ENCODE assay signal across 9 cellular contexts in genomic region chr3:46909535-46910161, GRCh38. TPM values are rescaled to one million over a fixed set of nuclear protein-coding genes. Genes with fewer than 3 reads are reported as not detected.
DNase-seq lines count a peak whose midpoint lies in the region; ATAC-seq and TF ChIP-seq lines count a peak whose summit lies in the region.
"Had no signal": no experiment of that assay in that cellular context is flagged by ENCODE, and none has a peak within 500 bp of the region (broad histone marks: within the 10 kb centered on the region; RNA-seq: fewer than 3 reads in every experiment).

No MANE protein-coding gene starts in this region.

- WGBS in endodermal cell (ENCODE audit: insufficient coverage in 1 of 2, insufficient read length in 1 of 2), 2 experiments, result 16 to 36% methylated on average over 11 to 18 of the region's 18 CpGs

- no peaks in the 10 kb centered on the region for H3K9me3 ChIP-seq in endodermal cell (ENCODE audit: control insufficient read depth, low read length)

- no peaks in the 10 kb centered on the region for H3K36me3 ChIP-seq in endodermal cell (ENCODE audit: control insufficient read depth, insufficient read depth, low read length)

- DNase-seq in EH (ENCODE audit: low read depth), result peak; percentile 86
- peak; percentile 84 for DNase-seq in NOMO-1 treated with DMSO at 0.1 percent for 48 hours (lab: John Stamatoyannopoulos, UW; ENCODE audit: unreplicated experiment)
- peak; percentile 58 to 64 for DNase-seq in activated CD8-positive, alpha-beta memory T cell treated with anti-CD3 and anti-CD28 coated beads for 4 hours (ENCODE audit: low read depth in 2 of 2)
- peak; percentile 97 for DNase-seq in endodermal cell
- DNase-seq in middle frontal gyrus (ENCODE audit: extremely low spot score, low spot score), result peak; percentile 76
- DNase-seq in stimulated activated CD8-positive, alpha-beta memory T cell treated with anti-CD3 and anti-CD28 coated beads, Interleukin-2, amount 100 ng/mL, for 1 hour (ENCODE audit: low read depth in 2 of 2), result peak; percentile 61 to 65

- no peak overlapping the region for H3K27ac ChIP-seq in endodermal cell (ENCODE audit: low read depth, low read length)

- no peaks in the 10 kb centered on the region for H3K27me3 Mint-ChIP-seq in endodermal cell (ENCODE audit: insufficient read depth)

- H3K4me1 Mint-ChIP-seq in endodermal cell, result no peaks in the 10 kb centered on the region

- H3K27ac Mint-ChIP-seq in endodermal cell, result no peak overlapping the region
- H3K27ac Mint-ChIP-seq: dendritic cell treated with granulocyte-macrophage colony-stimulating factor and Interleukin-4, amounts not matched to agents 40 ng/mL and 50 ng/mL, for 4 days had no signal

- no peaks in the 10 kb centered on the region for H3K4me1 ChIP-seq in endodermal cell (ENCODE audit: control insufficient read depth, insufficient read depth, low read length)

- TF ChIP-seq CTCF in endodermal cell (conservative IDR thresholded peaks at IDR 0.05), result peak; percentile 92

- H3K4me3 Mint-ChIP-seq in endodermal cell, result no peak overlapping the region
- H3K4me3 Mint-ChIP-seq: dendritic cell treated with granulocyte-macrophage colony-stimulating factor and Interleukin-4, amounts not matched to agents 40 ng/mL and 50 ng/mL, for 4 days had no signal

- no peak overlapping the region for H3K9ac ChIP-seq in endodermal cell (ENCODE audit: extremely low read depth, low read length, poor library complexity, severe bottlenecking)

- H3K36me3 Mint-ChIP-seq in endodermal cell (ENCODE audit: low read depth), result no peaks in the 10 kb centered on the region

- no peaks in the 10 kb centered on the region for H3K9me3 Mint-ChIP-seq in endodermal cell
- H3K9me3 Mint-ChIP-seq: dendritic cell treated with granulocyte-macrophage colony-stimulating factor and Interleukin-4, amounts not matched to agents 40 ng/mL and 50 ng/mL, for 4 days had no signal

- H3K27me3 ChIP-seq in endodermal cell (ENCODE audit: control insufficient read depth, insufficient read depth, low read length, poor library complexity, severe bottlenecking), result no peaks in the 10 kb centered on the region

- ATAC-seq in HG03520 (IDR thresholded peaks at IDR 0.05; ENCODE audit: unreplicated experiment) (peak; percentile 54), GM18861 (IDR thresholded peaks at IDR 0.05; ENCODE audit: unreplicated experiment) (no peak)

- H3K4me3 ChIP-seq in endodermal cell (ENCODE audit: low read length), result no peak overlapping the region

RNA-seq across cellular contexts. Expression of gene PTH1R, which starts 32.1 kb away (rescaled TPM):
- 1 to 10 TPM in 1 of 2 donors, under 1 TPM in 1; 0.69 to 4.8 TPM for total RNA-seq in endodermal cell
- polyA plus RNA-seq in endodermal cell (2013, experiment 1 of 2), result 5.2 TPM
- polyA plus RNA-seq in endodermal cell (2013, experiment 2 of 2), result 4.3 TPM

RNA-seq across cellular contexts. Expression of gene MYL3, which starts 46.4 kb away (rescaled TPM):
- total RNA-seq in endodermal cell, result 1 to 10 TPM; 1.6 to 2.3 TPM
- 1.4 TPM for polyA plus RNA-seq in endodermal cell (2013, experiment 1 of 2)
- 0.70 TPM for polyA plus RNA-seq in endodermal cell (2013, experiment 2 of 2)
